In the genomic region with DNA sequence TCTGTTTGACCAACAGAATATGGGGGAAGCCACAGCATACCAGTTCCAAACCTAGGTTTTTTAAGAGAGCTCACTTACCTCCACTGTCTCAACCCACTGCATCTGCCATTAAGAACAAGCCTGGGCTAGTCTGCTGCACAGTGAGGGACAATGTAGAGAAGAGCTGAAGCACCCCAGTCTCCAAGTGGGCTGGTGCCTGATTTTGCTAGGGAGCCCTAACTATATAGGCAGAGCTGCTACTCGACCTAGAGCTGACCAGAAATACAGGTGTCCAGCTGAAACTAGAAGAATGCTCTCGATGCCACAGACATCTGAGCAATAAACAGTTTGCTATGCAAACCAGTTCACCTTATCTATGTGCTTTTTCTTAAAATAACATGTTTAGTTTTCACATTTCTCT, we compare ENCODE assay signal across 21 cellular contexts.
DNase-seq lines count a peak whose midpoint lies in the region; ATAC-seq and TF ChIP-seq lines count a peak whose summit lies in the region.
"Had no signal": no experiment of that assay in that cellular context is flagged by ENCODE, and none has a peak within 500 bp of the region (broad histone marks: within the 10 kb centered on the region; RNA-seq: fewer than 3 reads in every experiment).

No MANE protein-coding gene starts in this region.

- peak overlapping the region in 1 of 2 experiments; percentile 69 for H3K4ac ChIP-seq in mesenchymal stem cell (ENCODE audit: low read depth in 1 of 2, low read length in 2 of 2)

- H3K36me3 ChIP-seq in mesenchymal stem cell (ENCODE audit: control insufficient read depth in 1 of 2, insufficient read depth in 2 of 2, low read depth in 1 of 2, low read length in 2 of 2) (no peaks in the 10 kb centered on the region), HAP-1 (replicated peaks) (no peaks in the 10 kb centered on the region), aorta (ENCODE audit: control insufficient read depth in 1 of 2, insufficient read depth in 2 of 2, low read length in 1 of 2) (no peaks in the 10 kb centered on the region)

- H2BK5ac ChIP-seq in mesenchymal stem cell (ENCODE audit: low read depth, low read length, poor library complexity, severe bottlenecking): no peak overlapping the region

- no peak overlapping the region for H3K14ac ChIP-seq in mesenchymal stem cell (ENCODE audit: low read length in 2 of 2)

- no peak overlapping the region for H2BK15ac ChIP-seq in mesenchymal stem cell (ENCODE audit: low read depth, poor library complexity, severe bottlenecking)

- in situ Hi-C loops in HAP-1 (cut with MboI; ENCODE audit: low sequenced_read_pairs): no loop called here

- H2AFZ ChIP-seq in mesenchymal stem cell (ENCODE audit: low read depth, low read length): peak overlapping the region; percentile 39

- no peak overlapping the region for H3K23ac ChIP-seq in mesenchymal stem cell (ENCODE audit: low read length in 2 of 2)

- peak overlapping the region in 1 of 2 experiments; percentile 52 for H2BK12ac ChIP-seq in mesenchymal stem cell (ENCODE audit: low read length in 2 of 2)

- no peak overlapping the region for H2BK120ac ChIP-seq in mesenchymal stem cell (ENCODE audit: low read depth, low read length)

- H3K27me3 ChIP-seq in mesenchymal stem cell (ENCODE audit: control insufficient read depth in 1 of 2, insufficient read depth in 1 of 2, low read length in 2 of 2): no peaks in the 10 kb centered on the region
- H3K27me3 ChIP-seq in HAP-1 (ENCODE audit: low read depth): peaks cover 3% of the 10 kb centered on the region; the same call in 1 of the 2 replicates
- no peaks in the 10 kb centered on the region for H3K27me3 ChIP-seq in aorta (ENCODE audit: control insufficient read depth in 1 of 2, insufficient read depth in 2 of 2, low read length in 1 of 2)

- H3K79me1 ChIP-seq in mesenchymal stem cell (replicated peaks; ENCODE audit: low read length, poor library complexity, severe bottlenecking): no peaks in the 10 kb centered on the region

- peak; percentile 47 for ATAC-seq in GM19035 (IDR thresholded peaks at IDR 0.05; ENCODE audit: unreplicated experiment)
- ATAC-seq in HG02678 (IDR thresholded peaks at IDR 0.05; ENCODE audit: unreplicated experiment): peak; percentile 61
- no peak; the same call in 2 of the 3 replicates for ATAC-seq in SK-N-SH treated with all-trans-retinoic acid at 6 μM for 48 hours
- ATAC-seq in aorta (ENCODE audit: low FRiP score): no peak
- ATAC-seq: CD8-positive, alpha-beta T cell; natural killer cell treated with Interleukin-12 subunit alpha and Interleukin-12 subunit beta and Interleukin-15 and Interleukin-18, amount 100 ng/mL, for 72 hours; PC-3 had no signal

- H3K27ac ChIP-seq in mesenchymal stem cell (ENCODE audit: low read length, poor library complexity, severe bottlenecking) (no peak overlapping the region), aorta (ENCODE audit: low read depth in 1 of 2, low read length in 2 of 2) (no peak overlapping the region)
- H3K27ac ChIP-seq: epithelial cell of prostate had no signal

- DNase-seq in NCI-H69 (lab: John Stamatoyannopoulos, UW): peak; percentile 30
- DNase-seq in mesenchymal stem cell: no peak
- no peak for DNase-seq in HAP-1 (ENCODE audit: low spot score in 2 of 2)
- DNase-seq in NOMO-1 treated with DMSO at 0.1 percent for 48 hours (lab: John Stamatoyannopoulos, UW; ENCODE audit: unreplicated experiment): no peak
- DNase-seq in aorta: no peak
- DNase-seq: activated CD4-positive, alpha-beta T cell treated with anti-CD3 and anti-CD28 coated beads, Interleukin-2, amount 10 ng/mL, durations not matched to agents 7 days and 5 days; CD8-positive, alpha-beta T cell; DMS53; NCI-H1092 treated with DMSO at 0.1 percent for 48 hours; NCI-H2081 treated with DMSO at 0.1 percent for 48 hours; NCI-H524 treated with DMSO at 0.1 percent for 48 hours; PC-3; posterior cingulate gyrus; SHP77 treated with DMSO at 0.1 percent for 48 hours; stimulated activated CD4-positive, alpha-beta T cell treated with anti-CD3 and anti-CD28 coated beads, Interleukin-1b, Interleukin-23, amount 100 ng/mL, for 48 hours; T-helper 1 cell had no signal

- H3K18ac ChIP-seq in mesenchymal stem cell (ENCODE audit: low read depth in 1 of 2, low read length in 2 of 2): peak overlapping the region in 1 of 2 experiments; percentile 80

- H3K4me3 ChIP-seq in mesenchymal stem cell (ENCODE audit: insufficient read depth in 1 of 2, low read depth in 1 of 2, low read length in 2 of 2) (no peak overlapping the region), HAP-1 (no peak overlapping the region), aorta (ENCODE audit: low read length in 2 of 2) (no peak overlapping the region)

- no peak overlapping the region for H3K9ac ChIP-seq in mesenchymal stem cell (ENCODE audit: low read length)

- H3K4me2 ChIP-seq in mesenchymal stem cell (ENCODE audit: low read length, poor library complexity, severe bottlenecking): no peak overlapping the region

- intact Hi-C loops in aorta (cut with DNase I): no loop called here

- H2AK5ac ChIP-seq in mesenchymal stem cell (ENCODE audit: low read length, severe bottlenecking): no peak overlapping the region

- no peak overlapping the region for H4K91ac ChIP-seq in mesenchymal stem cell (ENCODE audit: low read length)

- WGBS in mesenchymal stem cell: 100% methylated on average over 2 of the region's 2 CpGs
- whole genome bisulfite sequencing in aorta, 2 donors: 76 to 84% methylated on average over 2 of the region's 2 CpGs

- no peak overlapping the region for H4K8ac ChIP-seq in mesenchymal stem cell (ENCODE audit: low read length)

- H3K4me1 ChIP-seq in mesenchymal stem cell (ENCODE audit: control insufficient read depth, insufficient read depth, low read depth, low read length) (no peaks in the 10 kb centered on the region), HAP-1 (no peaks in the 10 kb centered on the region), aorta (ENCODE audit: control insufficient read depth in 1 of 2, insufficient read depth in 2 of 2, low read length in 2 of 2) (no peaks in the 10 kb centered on the region)

- no peaks in the 10 kb centered on the region for H3K9me3 ChIP-seq in mesenchymal stem cell (ENCODE audit: control insufficient read depth, low read length)
- H3K9me3 ChIP-seq in HAP-1: no peaks in the 10 kb centered on the region
- H3K9me3 ChIP-seq in aorta (ENCODE audit: control insufficient read depth, low read length): no peaks in the 10 kb centered on the region

TF ChIP-seq in SK-N-SH treated with all-trans-retinoic acid at 6 μM for 48 hours, 23 proteins besides CTCF, POLR2A, EP300 and RAD21:
- no peak for TF ChIP-seq BACH2 (CRISPR knock-in tag; IDR thresholded peaks at IDR 0.05; ENCODE audit: borderline replicate concordance)

Comparison
In these comparisons a context has a peak if more than half of its experiments do, and no peak if none do; other contexts are left out.
1. ATAC-seq: peak in GM19035 (single experiment) and HG02678 (single experiment); none in SK-N-SH treated with all-trans-retinoic acid at 6 μM for 48 hours (single experiment) and aorta (single experiment).